9 cellular contexts compared by ENCODE assay signal in the genomic region with DNA sequence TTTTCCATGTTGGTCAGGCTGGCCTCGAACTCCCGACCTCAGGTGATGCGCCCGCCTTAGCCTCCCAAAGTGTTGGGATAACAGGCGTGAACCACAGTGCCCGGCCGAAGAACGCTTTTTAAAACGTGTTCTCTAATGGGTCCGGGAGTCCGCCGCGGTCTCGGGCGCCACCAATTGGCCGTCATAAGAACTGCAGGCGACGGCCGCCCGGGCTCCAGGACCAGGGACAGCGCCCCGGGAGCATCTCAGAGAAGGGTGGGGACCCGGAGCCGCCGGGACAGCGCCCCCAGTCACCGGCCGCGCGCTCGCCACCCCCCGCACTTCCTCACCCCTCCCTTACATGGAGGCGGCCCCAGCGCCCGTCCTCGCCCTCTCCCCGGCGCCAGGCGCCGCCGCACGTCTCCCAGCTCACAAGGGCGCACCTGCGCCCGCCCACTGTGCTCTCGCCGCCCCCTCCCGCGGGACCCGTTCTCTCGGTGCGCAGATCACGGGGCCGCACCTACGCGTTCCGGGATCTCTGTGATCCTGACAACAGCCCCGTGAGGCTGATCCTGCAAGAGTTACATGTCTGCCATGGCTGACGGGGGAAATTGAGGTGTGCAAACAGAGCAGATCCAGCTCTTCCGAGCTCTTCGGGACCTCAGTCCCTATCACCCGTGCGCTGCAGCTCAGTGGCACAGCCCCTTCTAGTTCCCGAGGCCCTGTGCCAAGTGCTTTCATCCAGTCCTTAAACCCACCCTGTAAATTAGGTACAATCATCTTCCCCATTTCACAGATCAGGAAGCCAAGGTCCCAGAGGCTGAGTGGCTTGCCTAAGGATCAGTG. TPM values are rescaled to one million over a fixed set of nuclear protein-coding genes. Genes with fewer than 3 reads are reported as not detected.
DNase-seq lines count a peak whose midpoint lies in the region; ATAC-seq and TF ChIP-seq lines count a peak whose summit lies in the region.
"Had no signal": no experiment of that assay in that cellular context is flagged by ENCODE, and none has a peak within 500 bp of the region (broad histone marks: within the 10 kb centered on the region; RNA-seq: fewer than 3 reads in every experiment).

No MANE protein-coding gene starts in this region.

- peaks cover 64% of the 10 kb centered on the region for H3K27me3 ChIP-seq in KMS-11 (ENCODE audit: insufficient read depth, low read depth)
- H3K27me3 ChIP-seq in neuronal stem cell (ENCODE audit: control insufficient read depth in 3 of 3, insufficient read depth in 3 of 3, low read depth in 1 of 3, low read length in 3 of 3): peaks cover 2 to 62% (median 17%) of the 10 kb centered on the region in 3 experiments

- ATAC-seq in activated T-helper 17 cell treated with anti-CD3 and anti-CD28 coated beads, Interleukin-2, amount 50 U/mL, for 72 hours (replicated peaks): peak; percentile 87
- no peak for ATAC-seq in GM18868 (IDR thresholded peaks at IDR 0.05; ENCODE audit: unreplicated experiment)

- no CpG with 5 or more reads among the region's 64 CpGs for WGBS in neuronal stem cell (ENCODE audit: extremely low coverage in 2 of 2, insufficient read length in 2 of 2, insufficient replicate concordance in 1 of 2), 2 donors

- no peak overlapping the region for H4K8ac ChIP-seq in neuronal stem cell (ENCODE audit: low read depth, low read length)

- no peaks in the 10 kb centered on the region for H4K20me1 ChIP-seq in KMS-11 (ENCODE audit: insufficient read depth)

- peaks cover 5% of the 10 kb centered on the region for H3K4me1 Mint-ChIP-seq in activated T-helper 17 cell treated with anti-CD3 and anti-CD28 coated beads, Interleukin-2, amount 50 U/mL, for 72 hours

- H3K9ac ChIP-seq in KMS-11: no peak overlapping the region
- peak overlapping the region; percentile 50 for H3K9ac ChIP-seq in neuronal stem cell (ENCODE audit: low read depth, low read length, poor library complexity)

- no peaks in the 10 kb centered on the region for H3K79me1 ChIP-seq in neuronal stem cell (ENCODE audit: low read depth, low read length)

- H3K23ac ChIP-seq in neuronal stem cell (ENCODE audit: low read depth, low read length, poor library complexity): no peak overlapping the region

- TF ChIP-seq CTCF in KMS-11 (conservative IDR thresholded peaks at IDR 0.05; ENCODE audit: low read depth, low read length): peak; percentile 79

- no peaks in the 10 kb centered on the region for H3K36me3 ChIP-seq in KMS-11 (ENCODE audit: insufficient read depth)
- H3K36me3 ChIP-seq in neuronal stem cell (replicated peaks in 1 of 2; ENCODE audit: control insufficient read depth in 2 of 2, insufficient read depth in 2 of 2, low read length in 2 of 2): no peaks in the 10 kb centered on the region

- H2BK120ac ChIP-seq in neuronal stem cell (ENCODE audit: low read depth, low read length): no peak overlapping the region

- H4K91ac ChIP-seq in neuronal stem cell (ENCODE audit: low read depth, low read length, poor library complexity): no peak overlapping the region

- no peak overlapping the region for H2BK12ac ChIP-seq in neuronal stem cell (ENCODE audit: low read length)

- peak; percentile 72 for DNase-seq in DMS79 treated with DMSO at 0.1 percent for 48 hours (lab: John Stamatoyannopoulos, UW)
- DNase-seq in RKO (ENCODE audit: low spot score): peak; percentile 67
- DNase-seq in fibroblast of the conjunctiva (ENCODE audit: low read depth): peak; percentile 42
- peak; percentile 85 for DNase-seq in neuronal stem cell (ENCODE audit: low spot score)
- peak in 44 of 49 donors; percentile 31 to 90 (median 66) for DNase-seq in substantia nigra (lab: John Stamatoyannopoulos, UW)

- H3K4me2 ChIP-seq in KMS-11 (peak overlapping the region; percentile 44), neuronal stem cell (ENCODE audit: insufficient read depth, low read length, poor library complexity, severe bottlenecking) (peak overlapping the region; percentile 63)

- no peak overlapping the region for H3K4ac ChIP-seq in neuronal stem cell (ENCODE audit: low read length)

- no peaks in the 10 kb centered on the region for H3K36me3 Mint-ChIP-seq in activated T-helper 17 cell treated with anti-CD3 and anti-CD28 coated beads, Interleukin-2, amount 50 U/mL, for 72 hours (ENCODE audit: low read depth)

- H3K27ac ChIP-seq in KMS-11 (no peak overlapping the region), neuronal stem cell (replicated peaks; ENCODE audit: low read length) (no peak overlapping the region), substantia nigra (ENCODE audit: low read depth, low read length, poor library complexity, severe bottlenecking) (no peak overlapping the region)

- peak overlapping the region; percentile 65 for H3K4me3 Mint-ChIP-seq in activated T-helper 17 cell treated with anti-CD3 and anti-CD28 coated beads, Interleukin-2, amount 50 U/mL, for 72 hours

- H2BK15ac ChIP-seq in neuronal stem cell (ENCODE audit: low read length): no peak overlapping the region

- no peak overlapping the region for H2AK5ac ChIP-seq in neuronal stem cell (ENCODE audit: low read depth, low read length)

- H3K4me1 ChIP-seq in KMS-11 (ENCODE audit: low read depth, poor library complexity, severe bottlenecking) (no peaks in the 10 kb centered on the region), neuronal stem cell (ENCODE audit: control insufficient read depth in 2 of 2, insufficient read depth in 1 of 2, low read depth in 1 of 2, low read length in 2 of 2) (peaks cover 3 to 6% of the 10 kb centered on the region in 2 donors)

- no peak overlapping the region for H3K4me3 ChIP-seq in KMS-11 (IDR thresholded peaks at IDR 0.05; ENCODE audit: insufficient read depth, low read depth, low read length)
- peak overlapping the region in 1 of 2 donors; percentile 20 for H3K4me3 ChIP-seq in neuronal stem cell (ENCODE audit: low read length in 2 of 2)

- H3K79me2 ChIP-seq in KMS-11 (ENCODE audit: insufficient read depth, low read depth): no peaks in the 10 kb centered on the region

- H3K9me3 Mint-ChIP-seq in activated T-helper 17 cell treated with anti-CD3 and anti-CD28 coated beads, Interleukin-2, amount 50 U/mL, for 72 hours: no peaks in the 10 kb centered on the region

- H3K14ac ChIP-seq in neuronal stem cell (ENCODE audit: low read length): no peak overlapping the region

- H3K27me3 Mint-ChIP-seq in activated T-helper 17 cell treated with anti-CD3 and anti-CD28 coated beads, Interleukin-2, amount 50 U/mL, for 72 hours: peaks cover 8% of the 10 kb centered on the region

- no peak overlapping the region for H3K27ac Mint-ChIP-seq in activated T-helper 17 cell treated with anti-CD3 and anti-CD28 coated beads, Interleukin-2, amount 50 U/mL, for 72 hours

- H3K9me3 ChIP-seq in neuronal stem cell (replicated peaks in 1 of 2; ENCODE audit: control insufficient read depth in 2 of 2, insufficient read depth in 1 of 2, low read depth in 1 of 2, low read length in 2 of 2): no peaks in the 10 kb centered on the region

- H2AFZ ChIP-seq in KMS-11 (ENCODE audit: low read depth) (no peak overlapping the region), neuronal stem cell (ENCODE audit: low read length) (peak overlapping the region; percentile 72)

- H2BK5ac ChIP-seq in neuronal stem cell (ENCODE audit: low read length): no peak overlapping the region

- no peak overlapping the region for H3K18ac ChIP-seq in neuronal stem cell (ENCODE audit: low read length)

RNA-seq across cellular contexts. Expression of a gene that starts 9.8 kb away (rescaled TPM):
- 1 to 10 TPM in 1 of 2 donors, under 1 TPM in 1; 0.45 to 6.0 TPM for total RNA-seq in activated T-helper 17 cell treated with anti-CD3 and anti-CD28 coated beads, Interleukin-2, amount 50 U/mL, for 72 hours
- polyA plus RNA-seq in neuronal stem cell (2013, experiment 1 of 2): 3.2 TPM
- 3.1 TPM for polyA plus RNA-seq in neuronal stem cell (2013, experiment 2 of 2)
- total RNA-seq: dermis microvascular lymphatic vessel endothelial cell had no signal
